ENCODE assay signal across 1 cellular context in genomic region chr10:52436664-52437063, GRCh38.
TF ChIP-seq lines count a peak whose summit lies in the region.

No MANE protein-coding gene starts in this region.

TF ChIP-seq in GM12878, 131 proteins besides CTCF, POLR2A, EP300 and RAD21:
- TF ChIP-seq, protein P1, sequence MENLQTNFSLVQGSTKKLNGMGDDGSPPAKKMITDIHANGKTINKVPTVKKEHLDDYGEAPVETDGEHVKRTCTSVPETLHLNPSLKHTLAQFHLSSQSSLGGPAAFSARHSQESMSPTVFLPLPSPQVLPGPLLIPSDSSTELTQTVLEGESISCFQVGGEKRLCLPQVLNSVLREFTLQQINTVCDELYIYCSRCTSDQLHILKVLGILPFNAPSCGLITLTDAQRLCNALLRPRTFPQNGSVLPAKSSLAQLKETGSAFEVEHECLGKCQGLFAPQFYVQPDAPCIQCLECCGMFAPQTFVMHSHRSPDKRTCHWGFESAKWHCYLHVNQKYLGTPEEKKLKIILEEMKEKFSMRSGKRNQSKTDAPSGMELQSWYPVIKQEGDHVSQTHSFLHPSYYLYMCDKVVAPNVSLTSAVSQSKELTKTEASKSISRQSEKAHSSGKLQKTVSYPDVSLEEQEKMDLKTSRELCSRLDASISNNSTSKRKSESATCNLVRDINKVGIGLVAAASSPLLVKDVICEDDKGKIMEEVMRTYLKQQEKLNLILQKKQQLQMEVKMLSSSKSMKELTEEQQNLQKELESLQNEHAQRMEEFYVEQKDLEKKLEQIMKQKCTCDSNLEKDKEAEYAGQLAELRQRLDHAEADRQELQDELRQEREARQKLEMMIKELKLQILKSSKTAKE (IDR thresholded peaks at IDR 0.05; ENCODE audit: low read depth, poor library complexity, severe bottlenecking): no peak
- TF ChIP-seq TCF12 (IDR thresholded peaks at IDR 0.05; ENCODE audit: low read depth, low read length) (no peak), KLF5 (IDR thresholded peaks at IDR 0.05; ENCODE audit: partially characterized antibody) (no peak), MYB (IDR thresholded peaks at IDR 0.05; ENCODE audit: borderline replicate concordance, low read depth, low read length) (no peak), ZNF217 (IDR thresholded peaks at IDR 0.05) (no peak), RFX5 (IDR thresholded peaks at IDR 0.05; ENCODE audit: low read depth, low read length) (no peak), YBX1 (IDR thresholded peaks at IDR 0.05) (no peak), CHD2 (IDR thresholded peaks at IDR 0.05; ENCODE audit: borderline replicate concordance, low read depth, low read length) (no peak), ETV6 (conservative IDR thresholded peaks at IDR 0.05 in 1 of 2, IDR thresholded peaks at IDR 0.05 in 1 of 2; ENCODE audit: borderline replicate concordance in 1 of 2, low read depth in 1 of 2) (no peak), GATAD2B (conservative IDR thresholded peaks at IDR 0.05; ENCODE audit: low read depth) (no peak), RUNX3 (IDR thresholded peaks at IDR 0.05; ENCODE audit: low read length) (no peak), ZZZ3 (IDR thresholded peaks at IDR 0.05; ENCODE audit: control insufficient read depth, insufficient read length, low read depth) (no peak), PKNOX1 (IDR thresholded peaks at IDR 0.05) (no peak), BRCA1 (IDR thresholded peaks at IDR 0.05; ENCODE audit: low read depth, low read length) (no peak)
- TF ChIP-seq, protein P2, sequence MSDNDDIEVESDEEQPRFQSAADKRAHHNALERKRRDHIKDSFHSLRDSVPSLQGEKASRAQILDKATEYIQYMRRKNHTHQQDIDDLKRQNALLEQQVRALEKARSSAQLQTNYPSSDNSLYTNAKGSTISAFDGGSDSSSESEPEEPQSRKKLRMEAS (IDR thresholded peaks at IDR 0.05; ENCODE audit: low read depth, low read length): no peak
